In genomic region chr18:76823574-76823973, GRCh38 we compare ENCODE assay signal across 8 cellular contexts. TPM values are rescaled to one million over a fixed set of nuclear protein-coding genes. Genes with fewer than 3 reads are reported as not detected.
DNase-seq lines count a peak whose midpoint lies in the region; ATAC-seq and TF ChIP-seq lines count a peak whose summit lies in the region.

No MANE protein-coding gene starts in this region.

- in situ Hi-C loops in HAP-1 (cut with MboI; ENCODE audit: low sequenced_read_pairs), result no loop called here

- H3K27me3 ChIP-seq in HAP-1 (ENCODE audit: low read depth) (no peaks in the 10 kb centered on the region), iPS-20b (ENCODE audit: insufficient read depth, low read length) (no peaks in the 10 kb centered on the region)

- H3K4me1 ChIP-seq in HAP-1 (peaks cover 13% of the 10 kb centered on the region), iPS-20b (ENCODE audit: insufficient read depth, low read length) (peaks cover 7% of the 10 kb centered on the region)

- no peaks in the 10 kb centered on the region for H3K27me3 Mint-ChIP-seq in activated naive CD8-positive, alpha-beta T cell treated with anti-CD3 and anti-CD28 coated beads for 36 hours
- H3K27me3 Mint-ChIP-seq in stimulated activated naive B cell treated with anti-CD40 and anti-IgM and Interleukin-4, amounts not matched to agents 10 μg/mL and 1 μg/mL and 100 μg/mL, for 72 hours, result no peaks in the 10 kb centered on the region

- H3K36me3 ChIP-seq in HAP-1 (replicated peaks) (peaks cover 5% of the 10 kb centered on the region), iPS-20b (ENCODE audit: insufficient read depth, low read depth, low read length) (no peaks in the 10 kb centered on the region)

- H3K9me3 ChIP-seq in HAP-1 (no peaks in the 10 kb centered on the region), iPS-20b (ENCODE audit: insufficient read depth, low read depth, low read length) (no peaks in the 10 kb centered on the region)

- peaks cover 42% of the 10 kb centered on the region for H3K4me1 Mint-ChIP-seq in activated naive CD8-positive, alpha-beta T cell treated with anti-CD3 and anti-CD28 coated beads for 36 hours
- H3K4me1 Mint-ChIP-seq in stimulated activated naive B cell treated with anti-CD40 and anti-IgM and Interleukin-4, amounts not matched to agents 10 μg/mL and 1 μg/mL and 100 μg/mL, for 72 hours, result peaks cover 28 to 56% of the 10 kb centered on the region in 2 donors

- H3K27ac ChIP-seq in iPS-20b (ENCODE audit: low read length), result no peak overlapping the region

- peak overlapping the region; percentile 81 for H3K9ac ChIP-seq in iPS-20b (ENCODE audit: low read depth, low read length)

- H3K4me3 ChIP-seq in AG10803 (ENCODE audit: low read length) (peak overlapping the region; percentile 84), HAP-1 (peak overlapping the region; percentile 52), iPS-20b (ENCODE audit: low read length) (peak overlapping the region; percentile 87)

- peak overlapping the region; percentile 84 for H3K27ac Mint-ChIP-seq in activated naive CD8-positive, alpha-beta T cell treated with anti-CD3 and anti-CD28 coated beads for 36 hours
- peak overlapping the region; percentile 47 for H3K27ac Mint-ChIP-seq in stimulated activated naive B cell treated with anti-CD40 and anti-IgM and Interleukin-4, amounts not matched to agents 10 μg/mL and 1 μg/mL and 100 μg/mL, for 72 hours

- H3K9me3 Mint-ChIP-seq in activated naive CD8-positive, alpha-beta T cell treated with anti-CD3 and anti-CD28 coated beads for 36 hours, result no peaks in the 10 kb centered on the region
- H3K9me3 Mint-ChIP-seq in stimulated activated naive B cell treated with anti-CD40 and anti-IgM and Interleukin-4, amounts not matched to agents 10 μg/mL and 1 μg/mL and 100 μg/mL, for 72 hours, result no peaks in the 10 kb centered on the region

- H3K36me3 Mint-ChIP-seq in activated naive CD8-positive, alpha-beta T cell treated with anti-CD3 and anti-CD28 coated beads for 36 hours, result peaks cover 15% of the 10 kb centered on the region
- peaks cover 5 to 14% of the 10 kb centered on the region in 2 donors for H3K36me3 Mint-ChIP-seq in stimulated activated naive B cell treated with anti-CD40 and anti-IgM and Interleukin-4, amounts not matched to agents 10 μg/mL and 1 μg/mL and 100 μg/mL, for 72 hours

- peak overlapping the region; percentile 83 for H3K4me3 Mint-ChIP-seq in activated naive CD8-positive, alpha-beta T cell treated with anti-CD3 and anti-CD28 coated beads for 36 hours
- H3K4me3 Mint-ChIP-seq in stimulated activated naive B cell treated with anti-CD40 and anti-IgM and Interleukin-4, amounts not matched to agents 10 μg/mL and 1 μg/mL and 100 μg/mL, for 72 hours, result peak overlapping the region; percentile 81 to 82

- no peak for DNase-seq in AG10803 (ENCODE audit: low read depth)
- DNase-seq in HAP-1 (ENCODE audit: low spot score in 2 of 2), result peak; percentile 17 to 67
- no peak for DNase-seq in activated naive CD8-positive, alpha-beta T cell treated with anti-CD3 and anti-CD28 coated beads for 36 hours
- no peak for DNase-seq in stimulated activated naive B cell treated with anti-CD40 and anti-IgM and Interleukin-4, amounts not matched to agents 10 μg/mL and 1 μg/mL and 100 μg/mL, for 72 hours
- no peak for DNase-seq in kidney tubule cell (ENCODE audit: low spot score)
- DNase-seq in stimulated activated CD4-positive, alpha-beta T cell treated with anti-CD3 and anti-CD28 coated beads, Interleukin-4, amount 100 ng/mL, for 4 hours, result no peak

- peak; percentile 36 for TF ChIP-seq CTCF in AG10803 (conservative IDR thresholded peaks at IDR 0.05; ENCODE audit: low read length)

- ATAC-seq in stimulated activated naive B cell treated with anti-CD40 and anti-IgM and Interleukin-4, amounts not matched to agents 10 μg/mL and 1 μg/mL and 100 μg/mL, for 72 hours (replicated peaks), result no peak
- ATAC-seq in GM18520 (IDR thresholded peaks at IDR 0.05; ENCODE audit: unreplicated experiment), result no peak

RNA-seq across cellular contexts. Expression of gene ZNF236, which starts 1.2 kb away (rescaled TPM):
- total RNA-seq in activated naive CD8-positive, alpha-beta T cell treated with anti-CD3 and anti-CD28 coated beads for 36 hours, result 10 to 100 TPM; 12.0 to 14.3 TPM

Comparison
In these comparisons a context has a peak if more than half of its experiments do, and no peak if none do; other contexts are left out.
1. DNase-seq: peak in HAP-1 (2 of 2); none in AG10803 (single experiment), activated naive CD8-positive, alpha-beta T cell treated with anti-CD3 and anti-CD28 coated beads for 36 hours (single experiment), stimulated activated naive B cell treated with anti-CD40 and anti-IgM and Interleukin-4, amounts not matched to agents 10 μg/mL and 1 μg/mL and 100 μg/mL, for 72 hours (single experiment), kidney tubule cell (single experiment) and stimulated activated CD4-positive, alpha-beta T cell treated with anti-CD3 and anti-CD28 coated beads, Interleukin-4, amount 100 ng/mL, for 4 hours (0 of 2).
2. Peak in every context shown above with its lines, with median percentiles within 50 percentile points of each other: H3K4me3 ChIP-seq.